ENCODE assay signal across 24 cellular contexts in genomic region chr1:228334226-228334935, GRCh38.
A peak's percentile ranks its signal among the peaks of the same experiment; 100 is the strongest.
DNase-seq lines count a peak whose midpoint lies in the region; ATAC-seq and TF ChIP-seq lines count a peak whose summit lies in the region.
"Had no signal": no experiment of that assay in that cellular context is flagged by ENCODE, and none has a peak within 500 bp of the region (broad histone marks: within the 10 kb centered on the region; RNA-seq: fewer than 3 reads in every experiment).

No MANE protein-coding gene starts in this region.

- H3K36me3 Mint-ChIP-seq in activated naive CD8-positive, alpha-beta T cell treated with anti-CD3 and anti-CD28 coated beads, Interleukin-2, amount 10 ng/mL, durations not matched to agents 7 days and 5 days = no peaks in the 10 kb centered on the region
- H3K36me3 Mint-ChIP-seq in activated naive CD8-positive, alpha-beta T cell treated with anti-CD3 and anti-CD28 coated beads for 36 hours = peaks cover 2% of the 10 kb centered on the region
- H3K36me3 Mint-ChIP-seq: CD14-positive monocyte had no signal

- H2AFZ ChIP-seq in osteoblast (ENCODE audit: low read length) = no peak overlapping the region
- H2AFZ ChIP-seq: hepatocyte had no signal

- H3K9me3 Mint-ChIP-seq in activated naive CD8-positive, alpha-beta T cell treated with anti-CD3 and anti-CD28 coated beads, Interleukin-2, amount 10 ng/mL, durations not matched to agents 7 days and 5 days = no peaks in the 10 kb centered on the region
- no peaks in the 10 kb centered on the region for H3K9me3 Mint-ChIP-seq in activated naive CD8-positive, alpha-beta T cell treated with anti-CD3 and anti-CD28 coated beads for 36 hours
- H3K9me3 Mint-ChIP-seq: activated T-helper 2 cell treated with anti-CD3 and anti-CD28 coated beads, Interferon-gamma antibody, Interleukin-2, Interleukin-4, amounts not matched to agents 10 μg/mL and 5 μg/mL and 100 μg/mL, durations not matched to agents 14 hours and 24 hours and 36 hours; T-cell had no signal

- H3K27ac Mint-ChIP-seq in activated naive CD8-positive, alpha-beta T cell treated with anti-CD3 and anti-CD28 coated beads, Interleukin-2, amount 10 ng/mL, durations not matched to agents 7 days and 5 days = no peak overlapping the region
- H3K27ac Mint-ChIP-seq in activated naive CD8-positive, alpha-beta T cell treated with anti-CD3 and anti-CD28 coated beads for 36 hours = no peak overlapping the region
- H3K27ac Mint-ChIP-seq: activated T-helper 2 cell treated with anti-CD3 and anti-CD28 coated beads, Interferon-gamma antibody, Interleukin-2, Interleukin-4, amounts not matched to agents 10 μg/mL and 5 μg/mL and 100 μg/mL, durations not matched to agents 14 hours and 24 hours and 36 hours; CD14-positive monocyte; T-cell had no signal

- intact Hi-C loops in cardiac septum (cut with DNase I) (no loop called here), uterus (cut with DNase I; ENCODE audit: low total_unique reads) (no loop called here)

- no peaks in the 10 kb centered on the region for H4K20me1 ChIP-seq in osteoblast (ENCODE audit: insufficient read depth, low read length)

- H3K27me3 ChIP-seq in osteoblast (ENCODE audit: insufficient read depth, low read length) = no peaks in the 10 kb centered on the region
- no peaks in the 10 kb centered on the region for H3K27me3 ChIP-seq in uterus
- H3K27me3 ChIP-seq: body of pancreas, foreskin keratinocyte, hepatocyte, SJSA1 had no signal

- TF ChIP-seq POLR2A in uterus (IDR thresholded peaks at IDR 0.05) = no peak

- peak; percentile 12 for DNase-seq in activated naive CD8-positive, alpha-beta T cell treated with anti-CD3 and anti-CD28 coated beads, Interleukin-2, amount 10 ng/mL, durations not matched to agents 7 days and 5 days
- no peak for DNase-seq in activated naive CD8-positive, alpha-beta T cell treated with anti-CD3 and anti-CD28 coated beads for 36 hours
- peak; percentile 67 for DNase-seq in cardiac septum (ENCODE audit: low spot score)
- peak; percentile 52 for DNase-seq in osteoblast (ENCODE audit: insufficient read length, low spot score, missing footprints)
- DNase-seq in uterus = peak; percentile 6 to 10
- DNase-seq in A172 (ENCODE audit: low spot score) = no peak
- DNase-seq: effector memory CD4-positive, alpha-beta T cell; foreskin keratinocyte; NCI-H1092; NCI-H187 treated with DMSO at 0.1 percent for 48 hours; NCI-H526; small intestine; stimulated activated CD4-positive, alpha-beta T cell treated with anti-CD3 and anti-CD28 coated beads, Interleukin-1b, Interleukin-23, amount 100 ng/mL, for 48 hours had no signal

- peaks cover under 1% of the 10 kb centered on the region for H3K4me1 Mint-ChIP-seq in activated naive CD8-positive, alpha-beta T cell treated with anti-CD3 and anti-CD28 coated beads, Interleukin-2, amount 10 ng/mL, durations not matched to agents 7 days and 5 days
- peaks cover 4% of the 10 kb centered on the region for H3K4me1 Mint-ChIP-seq in activated naive CD8-positive, alpha-beta T cell treated with anti-CD3 and anti-CD28 coated beads for 36 hours
- H3K4me1 Mint-ChIP-seq: CD14-positive monocyte had no signal

- no peaks in the 10 kb centered on the region for H3K36me3 ChIP-seq in osteoblast (ENCODE audit: insufficient read depth, low read length)
- no peaks in the 10 kb centered on the region for H3K36me3 ChIP-seq in uterus
- H3K36me3 ChIP-seq: HAP-1, SJSA1 had no signal

- no peaks in the 10 kb centered on the region for H3K79me2 ChIP-seq in osteoblast (ENCODE audit: insufficient read depth, low read length)
- H3K79me2 ChIP-seq: hepatocyte had no signal

- TF ChIP-seq CTCF in osteoblast (IDR thresholded peaks at IDR 0.05; ENCODE audit: extremely low read depth, low read depth, low read length) (no peak), uterus (IDR thresholded peaks at IDR 0.05) (no peak)

- POLR2A ChIA-PET in activated naive CD8-positive, alpha-beta T cell treated with anti-CD3 and anti-CD28 coated beads, Interleukin-2, amount 10 ng/mL, durations not matched to agents 7 days and 5 days (lab: Charles Lee) = no interaction called here

- no peaks in the 10 kb centered on the region for H3K27me3 Mint-ChIP-seq in activated naive CD8-positive, alpha-beta T cell treated with anti-CD3 and anti-CD28 coated beads, Interleukin-2, amount 10 ng/mL, durations not matched to agents 7 days and 5 days
- H3K27me3 Mint-ChIP-seq in activated naive CD8-positive, alpha-beta T cell treated with anti-CD3 and anti-CD28 coated beads for 36 hours = no peaks in the 10 kb centered on the region
- H3K27me3 Mint-ChIP-seq: T-cell had no signal

- H3K4me1 ChIP-seq in osteoblast (ENCODE audit: insufficient read depth, low read length) = no peaks in the 10 kb centered on the region
- no peaks in the 10 kb centered on the region for H3K4me1 ChIP-seq in uterus
- H3K4me1 ChIP-seq: body of pancreas, foreskin keratinocyte, HAP-1, SJSA1 had no signal

- H3K4me3 ChIP-seq in osteoblast (ENCODE audit: insufficient read depth, low read length) (no peak overlapping the region), uterus (no peak overlapping the region)
- H3K4me3 ChIP-seq: body of pancreas, HAP-1, hepatocyte, mucosa of descending colon, SJSA1 had no signal

- H3K27ac ChIP-seq in osteoblast (ENCODE audit: low read depth, low read length) (no peak overlapping the region), uterus (no peak overlapping the region)
- H3K27ac ChIP-seq: body of pancreas, foreskin keratinocyte, hepatocyte, SJSA1 had no signal

- no peak overlapping the region for H3K4me2 ChIP-seq in osteoblast (ENCODE audit: insufficient read depth, low read length)
- H3K4me2 ChIP-seq: hepatocyte had no signal

- no peak overlapping the region for H3K4me3 Mint-ChIP-seq in activated naive CD8-positive, alpha-beta T cell treated with anti-CD3 and anti-CD28 coated beads, Interleukin-2, amount 10 ng/mL, durations not matched to agents 7 days and 5 days
- H3K4me3 Mint-ChIP-seq in activated naive CD8-positive, alpha-beta T cell treated with anti-CD3 and anti-CD28 coated beads for 36 hours = no peak overlapping the region
- H3K4me3 Mint-ChIP-seq: CD14-positive monocyte, T-cell had no signal

- H3K9me3 ChIP-seq in osteoblast (ENCODE audit: low read depth, low read length) = no peaks in the 10 kb centered on the region
- H3K9me3 ChIP-seq in uterus = no peaks in the 10 kb centered on the region
- H3K9me3 ChIP-seq: body of pancreas, HAP-1, mucosa of descending colon, SJSA1 had no signal

- no peak for ATAC-seq in activated naive CD8-positive, alpha-beta T cell treated with anti-CD3 and anti-CD28 coated beads, Interleukin-2, amount 10 ng/mL, durations not matched to agents 7 days and 5 days (ENCODE audit: low read depth)
- no peak for ATAC-seq in HG02642 (IDR thresholded peaks at IDR 0.05; ENCODE audit: poor library complexity, unreplicated experiment)
- ATAC-seq: body of pancreas, esophagus mucosa, foreskin keratinocyte, mucosa of descending colon, Panc1, T-cell had no signal

Comparison
In these comparisons a context has a peak if more than half of its experiments do, and no peak if none do; other contexts are left out.
1. DNase-seq: peak in activated naive CD8-positive, alpha-beta T cell treated with anti-CD3 and anti-CD28 coated beads, Interleukin-2, amount 10 ng/mL, durations not matched to agents 7 days and 5 days (single experiment), cardiac septum (single experiment), osteoblast (single experiment) and uterus (2 of 2); none in activated naive CD8-positive, alpha-beta T cell treated with anti-CD3 and anti-CD28 coated beads for 36 hours (single experiment) and A172 (single experiment).